17 cellular contexts compared by ENCODE assay signal in the genomic region with DNA sequence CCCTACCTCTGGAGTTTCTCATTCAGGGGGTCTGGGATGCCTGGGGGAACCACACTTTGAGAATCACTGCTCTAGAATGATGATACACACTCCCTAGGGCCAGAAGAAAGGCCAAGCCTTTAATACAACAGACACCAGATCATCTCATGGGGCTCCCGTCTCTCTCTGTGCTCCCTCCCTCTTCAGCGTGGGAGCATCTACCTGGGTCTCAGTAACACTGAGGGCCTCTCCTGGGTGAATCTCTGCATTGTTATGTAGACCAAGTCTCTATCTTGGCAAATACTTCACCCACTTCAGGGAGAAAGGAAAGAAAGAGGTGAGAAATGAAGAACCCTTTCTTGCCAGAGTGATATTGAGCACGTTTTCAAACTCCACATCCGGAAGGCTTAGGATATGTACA.
DNase-seq lines count a peak whose midpoint lies in the region; ATAC-seq, FAIRE-seq and TF ChIP-seq lines count a peak whose summit lies in the region.
"Had no signal": no experiment of that assay in that cellular context is flagged by ENCODE, and none has a peak within 500 bp of the region (broad histone marks: within the 10 kb centered on the region; RNA-seq: fewer than 3 reads in every experiment).

No MANE protein-coding gene starts in this region.

- H2AFZ ChIP-seq in H1 (ENCODE audit: low read length), result peak overlapping the region; percentile 43; the same call in 1 of the 2 replicates
- H2AFZ ChIP-seq in HepG2 (ENCODE audit: low read length), result no peak overlapping the region

- no TSS peak for BruUV-seq in HepG2 (replicated peaks; lab: Mats Ljungman, UMichigan)

- H3K79me1 ChIP-seq in H1 (ENCODE audit: low read depth, low read length), result no peaks in the 10 kb centered on the region

- H3K27ac ChIP-seq in H1 (ENCODE audit: low read depth, low read length), result no peak overlapping the region
- H3K27ac ChIP-seq in iPS-18a (ENCODE audit: low read length), result no peak overlapping the region
- H3K27ac ChIP-seq in HepG2 (ENCODE audit: extremely low read length, insufficient read depth, low read length), result no peak overlapping the region

- in situ Hi-C loops in HepG2 (cut with HindIII; ENCODE audit: extremely low pct_ligation_motif_present, low pct_unique_long_range_greater_than_20kb), result no loop called here

- no peak overlapping the region for H3K14ac ChIP-seq in H1 (ENCODE audit: insufficient read length)

- H3K4me3 ChIP-seq in H7 (ENCODE audit: insufficient read depth, low read depth, low read length) (no peak overlapping the region), H1 (ENCODE audit: extremely low read depth in 1 of 4, insufficient read depth in 2 of 4, low read depth in 3 of 4, low read length in 4 of 4) (peak overlapping the region in 3 of 4 experiments; percentile 10 to 22 (median 15); a peak in 3 of 8 replicates), iPS-18a (ENCODE audit: low read length) (peak overlapping the region; percentile 2), HepG2 (replicated peaks in 1 of 3; ENCODE audit: insufficient read depth in 1 of 3, low read depth in 2 of 3, low read length in 3 of 3) (no peak overlapping the region)
- H3K4me3 ChIP-seq: GM12878 had no signal

- TF ChIP-seq EP300 in H1 (IDR thresholded peaks at IDR 0.05; ENCODE audit: borderline replicate concordance in 1 of 2, low read depth in 2 of 2, low read length in 2 of 2) (no peak), HepG2 (IDR thresholded peaks at IDR 0.05; ENCODE audit: low read depth in 2 of 2, low read length in 2 of 2) (no peak), HepG2 (CRISPR knock-in tag; IDR thresholded peaks at IDR 0.05; ENCODE audit: borderline replicate concordance) (no peak)

- POLR2A ChIA-PET in H1 (lab: Charles Lee; ENCODE audit: partially characterized antibody), result interaction anchor here (1.1 kb wide), 1 partner anchor 17 kb away, joined by 3 read pairs; no protein-coding TSS in a partner anchor
- POLR2A ChIA-PET in HepG2 (lab: Yijun Ruan, JAX), result no interaction called here
- POLR2A ChIA-PET in activated CD8-positive, alpha-beta T cell treated with anti-CD3 and anti-CD28 coated beads, Interleukin-2, amount 10 ng/mL, durations not matched to agents 7 days and 5 days (lab: Charles Lee), result no interaction called here

- FAIRE-seq in H1 (lab: Jason Lieb, UNC) (peak; percentile 62), HepG2 (lab: Jason Lieb, UNC) (no peak)
- FAIRE-seq: A204.1, GM12878, GM18507 had no signal

- H2BK5ac ChIP-seq in H1 (ENCODE audit: low read depth, low read length), result peak overlapping the region; percentile 55; the same call in 1 of the 2 replicates

- H3K4me1 ChIP-seq in H1 (replicated peaks in 1 of 4; ENCODE audit: control insufficient read depth in 3 of 4, insufficient read depth in 4 of 4, low read length in 3 of 4) (peaks cover 0 to 10% (median 5%) of the 10 kb centered on the region in 4 experiments; a peak in 4 of 7 replicates), iPS-18a (ENCODE audit: control insufficient read depth, low read depth, low read length) (peaks cover 22% of the 10 kb centered on the region), HepG2 (ENCODE audit: insufficient read depth, low read length) (no peaks in the 10 kb centered on the region)

- H3K9me3 Mint-ChIP-seq in activated CD8-positive, alpha-beta T cell treated with anti-CD3 and anti-CD28 coated beads, Interleukin-2, amount 10 ng/mL, durations not matched to agents 7 days and 5 days (ENCODE audit: insufficient read depth), result no peaks in the 10 kb centered on the region
- H3K9me3 Mint-ChIP-seq: CD4-positive, alpha-beta T cell had no signal

- no peaks in the 10 kb centered on the region for H3K23me2 ChIP-seq in H1 (ENCODE audit: low read depth, low read length)

- no peak for ATAC-seq in HepG2
- no peak for ATAC-seq in activated CD8-positive, alpha-beta T cell treated with anti-CD3 and anti-CD28 coated beads, Interleukin-2, amount 10 ng/mL, durations not matched to agents 7 days and 5 days
- ATAC-seq: GM12878, HCT116 had no signal

- intact Hi-C loops in HepG2 (cut with micrococcal nuclease; ENCODE audit: unreplicated experiment), result no loop called here

- no peak overlapping the region for H2BK120ac ChIP-seq in H1 (replicated peaks; ENCODE audit: low read depth, low read length)

- no peaks in the 10 kb centered on the region for H3K9me3 ChIP-seq in H1 (ENCODE audit: insufficient read depth in 2 of 2, low read depth in 1 of 2, low read length in 1 of 2)
- H3K9me3 ChIP-seq in iPS-18a (ENCODE audit: control insufficient read depth, low read depth, low read length), result no peaks in the 10 kb centered on the region
- H3K9me3 ChIP-seq in HepG2 (ENCODE audit: low read length), result no peaks in the 10 kb centered on the region

- H3K18ac ChIP-seq in H1 (ENCODE audit: extremely low read depth, low read length), result 0 out of 2 replicates have a peak overlapping the region, but pooled peaks have one; percentile 79

- peaks cover 2% of the 10 kb centered on the region for H3K27me3 Mint-ChIP-seq in activated CD8-positive, alpha-beta T cell treated with anti-CD3 and anti-CD28 coated beads, Interleukin-2, amount 10 ng/mL, durations not matched to agents 7 days and 5 days (ENCODE audit: low read depth)
- H3K27me3 Mint-ChIP-seq: B cell; CD4-positive, alpha-beta T cell had no signal

- H4K8ac ChIP-seq in H1 (ENCODE audit: extremely low read depth, insufficient read depth, low read length), result no peak overlapping the region

- H4K20me1 ChIP-seq in H1 (replicated peaks in 1 of 2; ENCODE audit: control insufficient read depth in 1 of 2, insufficient read depth in 2 of 2, low read length in 2 of 2) (no peaks in the 10 kb centered on the region), HepG2 (ENCODE audit: insufficient read depth, low read length) (no peaks in the 10 kb centered on the region)

- no peaks in the 10 kb centered on the region for H3K36me3 Mint-ChIP-seq in activated CD8-positive, alpha-beta T cell treated with anti-CD3 and anti-CD28 coated beads, Interleukin-2, amount 10 ng/mL, durations not matched to agents 7 days and 5 days (ENCODE audit: low read depth)

- H2BK15ac ChIP-seq in H1 (ENCODE audit: low read length), result no peak overlapping the region

- H3K27me3 ChIP-seq in H7 (ENCODE audit: control insufficient read depth, insufficient read depth, low read length), result no peaks in the 10 kb centered on the region
- H3K27me3 ChIP-seq in H1 (replicated peaks in 1 of 4; ENCODE audit: control insufficient read depth in 3 of 4, extremely low read depth in 1 of 4, insufficient read depth in 3 of 4, low read length in 3 of 4), result no peaks in the 10 kb centered on the region
- H3K27me3 ChIP-seq in iPS-18a (ENCODE audit: control insufficient read depth, insufficient read depth, low read length), result no peaks in the 10 kb centered on the region
- H3K27me3 ChIP-seq in HepG2 (ENCODE audit: control insufficient read depth in 1 of 2, insufficient read depth in 2 of 2, low read length in 2 of 2), result peaks cover 3 to 27% of the 10 kb centered on the region in 2 experiments; a peak in 3 of 5 replicates

- no peak overlapping the region for H3K56ac ChIP-seq in H1 (replicated peaks; ENCODE audit: insufficient read length, low read depth, low read length)

- no peak overlapping the region for H3K4me3 Mint-ChIP-seq in activated CD8-positive, alpha-beta T cell treated with anti-CD3 and anti-CD28 coated beads, Interleukin-2, amount 10 ng/mL, durations not matched to agents 7 days and 5 days
- H3K4me3 Mint-ChIP-seq: B cell; CD4-positive, alpha-beta T cell had no signal

- H3K4me1 Mint-ChIP-seq in activated CD8-positive, alpha-beta T cell treated with anti-CD3 and anti-CD28 coated beads, Interleukin-2, amount 10 ng/mL, durations not matched to agents 7 days and 5 days (ENCODE audit: low read depth), result no peaks in the 10 kb centered on the region

- H3K36me3 ChIP-seq in H7 (replicated peaks; ENCODE audit: control insufficient read depth, insufficient read depth, low read length) (no peaks in the 10 kb centered on the region), H1 (ENCODE audit: control insufficient read depth in 2 of 4, insufficient read depth in 4 of 4, low read length in 3 of 4) (no peaks in the 10 kb centered on the region), iPS-18a (ENCODE audit: control insufficient read depth, low read depth, low read length) (no peaks in the 10 kb centered on the region), HepG2 (replicated peaks in 1 of 2; ENCODE audit: control insufficient read depth in 1 of 2, insufficient read depth in 2 of 2, low read length in 2 of 2) (no peaks in the 10 kb centered on the region)

- DNase-seq in H7 (peak; percentile 70), H1 (ENCODE audit: low read depth in 1 of 2, low spot score in 2 of 2) (no peak), mesenteric fat pad (ENCODE audit: low spot score) (peak; percentile 24), HepG2 (ENCODE audit: low spot score) (no peak), SW 1271 (lab: John Stamatoyannopoulos, UW) (no peak), A172 (ENCODE audit: low spot score) (no peak)
- DNase-seq in activated CD8-positive, alpha-beta T cell treated with anti-CD3 and anti-CD28 coated beads, Interleukin-2, amount 10 ng/mL, durations not matched to agents 7 days and 5 days, result no peak
- DNase-seq: C1 segment of cervical spinal cord; CD4-positive, alpha-beta T cell; DMS79; GOT3 had no signal

- WGBS in H1 (ENCODE audit: extremely low coverage in 1 of 2, insufficient coverage in 1 of 2, insufficient read length in 1 of 2, insufficient replicate concordance in 2 of 2, low coverage in 1 of 2, low lambda C conversion rate in 2 of 2, missing lambda C conversion rate in 1 of 2), 2 experiments, result 44% methylated on average over 4 of the region's 4 CpGs; no CpG with 5 or more reads in 1 of the 2 experiments
- WGBS in HepG2 (ENCODE audit: low lambda C conversion rate), result 40% methylated on average over 4 of the region's 4 CpGs

- no peak overlapping the region for H4K5ac ChIP-seq in H1 (ENCODE audit: insufficient read length, low read depth, low read length)

- H4K91ac ChIP-seq in H1 (replicated peaks; ENCODE audit: insufficient read length, low read length), result peak overlapping the region; percentile 45

- no peak for TF ChIP-seq POLR2A in H1 (IDR thresholded peaks at IDR 0.05; ENCODE audit: control extremely low read depth in 1 of 2, low read depth in 2 of 2, low read length in 2 of 2)
- TF ChIP-seq POLR2A in HepG2 (IDR thresholded peaks at IDR 0.05; ENCODE audit: insufficient read depth in 1 of 2, low read depth in 2 of 2, low read length in 2 of 2), result no peak

- peak overlapping the region; percentile 49; the same call in 1 of the 2 replicates for H2BK20ac ChIP-seq in H1 (ENCODE audit: low read length)

- no peak overlapping the region for H3K27ac Mint-ChIP-seq in activated CD8-positive, alpha-beta T cell treated with anti-CD3 and anti-CD28 coated beads, Interleukin-2, amount 10 ng/mL, durations not matched to agents 7 days and 5 days
- H3K27ac Mint-ChIP-seq: B cell; CD4-positive, alpha-beta T cell had no signal

- CTCF ChIA-PET in H1 (lab: Charles Lee; ENCODE audit: partially characterized antibody) (interaction anchor here (0.9 to 3.2 kb wide), 2 partner anchors 46 to 130 kb away, joined by 3 to 9 read pairs; no protein-coding TSS in a partner anchor), HepG2 (lab: Yijun Ruan, JAX; ENCODE audit: low intra/inter-chr PET ratio, low total read pairs) (no interaction called here)
- CTCF ChIA-PET in activated CD8-positive, alpha-beta T cell treated with anti-CD3 and anti-CD28 coated beads, Interleukin-2, amount 10 ng/mL, durations not matched to agents 7 days and 5 days (lab: Charles Lee), result no interaction called here

- H2AK5ac ChIP-seq in H1 (ENCODE audit: low read depth, low read length), result no peak overlapping the region

- TF ChIP-seq CTCF in H1 (IDR thresholded peaks at IDR 0.05; ENCODE audit: control extremely low read depth in 1 of 3, insufficient read depth in 1 of 3, low read depth in 1 of 3, low read length in 3 of 3) (no peak), HepG2 (CRISPR knock-in tag; IDR thresholded peaks at IDR 0.05) (no peak)

- H3K4ac ChIP-seq in H1 (replicated peaks; ENCODE audit: insufficient read length, low read depth, low read length), result no peak overlapping the region

- H3K4me2 ChIP-seq in H1 (ENCODE audit: insufficient read depth in 1 of 2, low read depth in 2 of 2, low read length in 2 of 2) (peak overlapping the region; percentile 32 to 43), HepG2 (ENCODE audit: low read depth, low read length) (no peak overlapping the region)

- peak overlapping the region; percentile 77; the same call in 1 of the 2 replicates for H2BK12ac ChIP-seq in H1 (ENCODE audit: low read depth, low read length)

- H3K9ac ChIP-seq in H1 (replicated peaks in 1 of 4; ENCODE audit: extremely low read depth in 1 of 4, low read depth in 3 of 4, low read length in 3 of 4) (no peak overlapping the region), iPS-18a (ENCODE audit: low read length) (no peak overlapping the region), HepG2 (ENCODE audit: insufficient read depth, low read depth, low read length) (no peak overlapping the region)

- H3K79me2 ChIP-seq in H1 (ENCODE audit: control insufficient read depth in 1 of 2, insufficient read depth in 2 of 2, low read length in 2 of 2) (no peaks in the 10 kb centered on the region), HepG2 (ENCODE audit: insufficient read depth, low read length) (no peaks in the 10 kb centered on the region)

- H3K23ac ChIP-seq in H1 (ENCODE audit: insufficient read length), result no peak overlapping the region

- TF ChIP-seq RAD21 in H1 (IDR thresholded peaks at IDR 0.05 in 1 of 2, conservative IDR thresholded peaks at IDR 0.05 in 1 of 2; ENCODE audit: low read depth in 2 of 2, low read length in 2 of 2) (peak; percentile 26 to 36; a peak in 2 of 4 replicates), HepG2 (CRISPR knock-in tag; IDR thresholded peaks at IDR 0.05) (no peak)

Comparison
In these comparisons a context has a peak if more than half of its experiments do, and no peak if none do; other contexts are left out.
1. DNase-seq: peak in H7 (single experiment) and mesenteric fat pad (single experiment); none in H1 (0 of 2), HepG2 (single experiment), SW 1271 (0 of 2), A172 (single experiment) and activated CD8-positive, alpha-beta T cell treated with anti-CD3 and anti-CD28 coated beads, Interleukin-2, amount 10 ng/mL, durations not matched to agents 7 days and 5 days (single experiment).
2. H3K4me3 ChIP-seq: peak in H1 (3 of 4) and iPS-18a (single experiment); none in H7 (single experiment) and HepG2 (0 of 3).